ENCODE assay signal across 8 cellular contexts in the genomic region with DNA sequence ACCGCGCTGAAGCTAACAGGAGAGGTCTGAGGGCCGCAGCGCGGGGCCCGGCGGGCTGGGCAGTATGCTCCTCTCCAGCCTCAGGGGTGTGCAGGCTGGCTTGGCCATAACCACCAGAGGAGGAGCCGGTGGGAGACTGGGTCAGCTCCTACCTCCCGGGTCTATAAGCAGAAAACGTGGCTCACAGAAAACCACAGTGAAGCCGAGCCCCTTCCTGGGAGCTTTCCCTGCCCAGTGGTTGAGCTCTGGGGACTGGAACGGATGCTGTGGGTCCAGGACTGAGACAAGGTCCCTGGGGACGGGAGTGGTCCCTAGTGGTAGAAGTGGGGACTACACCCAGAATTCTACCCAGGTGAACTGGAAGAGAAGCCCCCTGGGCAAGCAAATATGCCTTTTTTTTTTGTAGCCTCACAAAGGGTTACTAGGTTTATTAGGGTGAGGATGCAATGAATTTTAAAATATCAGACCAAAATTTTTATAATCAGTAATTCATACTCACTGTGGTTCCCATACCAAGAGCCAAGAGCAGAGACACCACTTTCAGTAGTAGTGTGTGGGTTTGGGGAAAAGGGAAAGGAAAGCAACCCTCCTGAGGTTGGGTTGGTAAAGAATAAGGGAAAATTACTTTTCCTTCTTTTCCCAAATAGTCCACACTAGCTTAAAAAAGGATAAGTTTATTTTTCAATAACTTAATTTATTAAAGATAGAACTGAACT.
A peak's percentile ranks its signal among the peaks of the same experiment; 100 is the strongest.
DNase-seq lines count a peak whose midpoint lies in the region; ATAC-seq and TF ChIP-seq lines count a peak whose summit lies in the region.

No MANE protein-coding gene starts in this region.

- H3K9ac ChIP-seq in OCI-LY1 (ENCODE audit: low read length), result no peak overlapping the region

- H3K9me2 ChIP-seq in OCI-LY1 (ENCODE audit: low read depth, low read length), result no peaks in the 10 kb centered on the region

- POLR2A ChIA-PET in HEK293 (lab: Yijun Ruan, JAX), result no interaction called here

- no peak overlapping the region for H3K4me3 ChIP-seq in HEK293 (ENCODE audit: low read depth, low read length)
- H3K4me3 ChIP-seq in OCI-LY1 (ENCODE audit: low read depth, low read length, poor library complexity, severe bottlenecking), result no peak overlapping the region
- H3K4me3 ChIP-seq in foreskin fibroblast (ENCODE audit: low read depth in 1 of 2, low read length in 2 of 2), result no peak overlapping the region
- no peak overlapping the region for H3K4me3 ChIP-seq in gastrocnemius medialis

- no peaks in the 10 kb centered on the region for H4K20me1 ChIP-seq in OCI-LY1 (ENCODE audit: insufficient read depth, low read length)

- H3K27ac ChIP-seq in HEK293 (ENCODE audit: extremely low read depth, low read depth, low read length), result no peak overlapping the region
- H3K27ac ChIP-seq in OCI-LY1 (ENCODE audit: low read depth, low read length, poor library complexity, severe bottlenecking), result no peak overlapping the region
- H3K27ac ChIP-seq in gastrocnemius medialis, result no peak overlapping the region

- H3K27me3 ChIP-seq in OCI-LY1 (ENCODE audit: insufficient read depth, low read length) (no peaks in the 10 kb centered on the region), gastrocnemius medialis (no peaks in the 10 kb centered on the region)

- H3K36me3 ChIP-seq in HEK293 (ENCODE audit: control insufficient read depth in 2 of 2, insufficient read depth in 1 of 2, low read length in 2 of 2) (no peaks in the 10 kb centered on the region), OCI-LY1 (ENCODE audit: insufficient read depth, low read length) (no peaks in the 10 kb centered on the region), gastrocnemius medialis (no peaks in the 10 kb centered on the region)

- DNase-seq in ELF-1 (ENCODE audit: low read depth, low spot score) (peak; percentile 80), foreskin fibroblast (peak in 1 of 2 donors; percentile 16), gastrocnemius medialis (peak; percentile 7 to 43), NCI-H510A treated with DMSO at 0.1 percent for 48 hours (lab: John Stamatoyannopoulos, UW) (no peak), NOMO-1 treated with dmso at 0.1 percent for 144 hours (lab: John Stamatoyannopoulos, UW; ENCODE audit: unreplicated experiment) (no peak)
- DNase-seq in activated T-cell treated with anti-CD3 and anti-CD28 coated beads, Interleukin-2, amount 50 U/mL, for 48 hours, result peak; percentile 75 to 78

- peak; percentile 50 to 74 for ATAC-seq in gastrocnemius medialis

- CTCF ChIA-PET in HEK293 (lab: Yijun Ruan, JAX), result interaction anchor here (0.6 to 1.6 kb wide), 13 partner anchors 9 to 635 kb away, joined by 3 to 7 read pairs (median 3); no protein-coding TSS in a partner anchor

- H3K79me2 ChIP-seq in OCI-LY1 (ENCODE audit: insufficient read depth, low read length), result no peaks in the 10 kb centered on the region

- no peak overlapping the region for H3K4me2 ChIP-seq in OCI-LY1 (ENCODE audit: low read length)

- H3K4me1 ChIP-seq in HEK293 (ENCODE audit: control insufficient read depth, insufficient read depth, low read length) (no peaks in the 10 kb centered on the region), OCI-LY1 (ENCODE audit: insufficient read depth, low read length, severe bottlenecking) (no peaks in the 10 kb centered on the region), gastrocnemius medialis (no peaks in the 10 kb centered on the region)

- no peaks in the 10 kb centered on the region for H3K9me3 ChIP-seq in HEK293 (ENCODE audit: control insufficient read depth, insufficient read depth, low read depth, low read length)
- no peaks in the 10 kb centered on the region for H3K9me3 ChIP-seq in OCI-LY1 (ENCODE audit: low read length)
- H3K9me3 ChIP-seq in gastrocnemius medialis, result no peaks in the 10 kb centered on the region

- in situ Hi-C loops in gastrocnemius medialis (cut with MboI; ENCODE audit: low sequenced_read_pairs in 4 of 4), result loop anchor here in 1 of 4 donors (10.0 kb wide), 1 partner anchor 63 kb away; the partner anchor contains the start of gene PRKCQ

- TF ChIP-seq POLR2A in gastrocnemius medialis (IDR thresholded peaks at IDR 0.05), result no peak

- no peak overlapping the region for H2AFZ ChIP-seq in OCI-LY1 (ENCODE audit: low read length)

- TF ChIP-seq CTCF in HEK293 (tag by site-specific recombination; IDR thresholded peaks at IDR 0.05) (no peak), OCI-LY1 (IDR thresholded peaks at IDR 0.05; ENCODE audit: low read length) (peak; percentile 62), foreskin fibroblast (IDR thresholded peaks at IDR 0.05; ENCODE audit: low read depth, low read length) (peak; percentile 51), gastrocnemius medialis (IDR thresholded peaks at IDR 0.05 in 4 of 5, conservative IDR thresholded peaks at IDR 0.05 in 1 of 5) (peak; percentile 48 to 75 (median 64))

- intact Hi-C loops in gastrocnemius medialis (cut with DNase I; ENCODE audit: low total_unique reads), result loop anchor here (5.0 to 10.0 kb wide), 3 partner anchors 66 to 201 kb away; partner anchors contain the start of gene PRKCQ

- no peaks in the 10 kb centered on the region for H3F3A ChIP-seq in OCI-LY1 (ENCODE audit: insufficient read depth, low read length)

TF ChIP-seq in HEK293, 187 proteins besides CTCF, POLR2A, EP300 and RAD21 (continues in another document):
- TF ChIP-seq ZFP3 (tag by site-specific recombination; IDR thresholded peaks at IDR 0.05; ENCODE audit: low read depth) (no peak), ZBTB48 (tag by site-specific recombination; IDR thresholded peaks at IDR 0.05) (0 out of 2 replicates have a peak, but pooled peaks have one; percentile 31), HIC1 (tag by site-specific recombination; IDR thresholded peaks at IDR 0.05) (no peak), TCF7L2 (IDR thresholded peaks at IDR 0.05; ENCODE audit: borderline replicate concordance, low read depth, low read length) (no peak), ZNF138 (tag by site-specific recombination; IDR thresholded peaks at IDR 0.05; ENCODE audit: borderline replicate concordance) (no peak), ZNF423 (tag by site-specific recombination; IDR thresholded peaks at IDR 0.05) (peak; percentile 50; the same call in 1 of the 2 replicates), SP3 (tag by site-specific recombination; IDR thresholded peaks at IDR 0.05) (no peak), ZFP69B (tag by site-specific recombination; IDR thresholded peaks at IDR 0.05) (0 out of 2 replicates have a peak, but pooled peaks have one; percentile 46), HOXC10 (CRISPR knock-in tag; IDR thresholded peaks at IDR 0.05) (no peak), ZNF654 (tag by site-specific recombination; IDR thresholded peaks at IDR 0.05; ENCODE audit: low read depth) (peak; percentile 36)
- TF ChIP-seq, protein P1, sequence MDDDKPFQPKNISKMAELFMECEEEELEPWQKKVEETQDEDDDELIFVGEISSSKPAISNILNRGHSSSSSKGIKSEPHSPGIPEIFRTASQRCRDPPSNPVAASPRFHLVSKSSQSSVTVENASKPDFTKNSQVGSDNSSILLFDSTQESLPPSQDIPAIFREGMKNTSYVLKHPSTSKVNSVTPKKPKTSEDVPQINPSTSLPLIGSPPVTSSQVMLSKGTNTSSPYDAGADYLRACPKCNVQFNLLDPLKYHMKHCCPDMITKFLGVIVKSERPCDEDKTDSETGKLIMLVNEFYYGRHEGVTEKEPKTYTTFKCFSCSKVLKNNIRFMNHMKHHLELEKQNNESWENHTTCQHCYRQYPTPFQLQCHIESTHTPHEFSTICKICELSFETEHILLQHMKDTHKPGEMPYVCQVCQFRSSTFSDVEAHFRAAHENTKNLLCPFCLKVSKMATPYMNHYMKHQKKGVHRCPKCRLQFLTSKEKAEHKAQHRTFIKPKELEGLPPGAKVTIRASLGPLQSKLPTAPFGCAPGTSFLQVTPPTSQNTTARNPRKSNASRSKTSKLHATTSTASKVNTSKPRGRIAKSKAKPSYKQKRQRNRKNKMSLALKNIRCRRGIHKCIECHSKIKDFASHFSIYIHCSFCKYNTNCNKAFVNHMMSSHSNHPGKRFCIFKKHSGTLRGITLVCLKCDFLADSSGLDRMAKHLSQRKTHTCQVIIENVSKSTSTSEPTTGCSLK (tag by site-specific recombination; IDR thresholded peaks at IDR 0.05), result no peak

Comparison
In these comparisons a context has a peak if more than half of its experiments do, and no peak if none do; other contexts are left out.
1. DNase-seq: peak in ELF-1 (single experiment), activated T-cell treated with anti-CD3 and anti-CD28 coated beads, Interleukin-2, amount 50 U/mL, for 48 hours (2 of 2) and gastrocnemius medialis (2 of 2); none in NCI-H510A treated with DMSO at 0.1 percent for 48 hours (single experiment) and NOMO-1 treated with dmso at 0.1 percent for 144 hours (single experiment).